In the genomic region with DNA sequence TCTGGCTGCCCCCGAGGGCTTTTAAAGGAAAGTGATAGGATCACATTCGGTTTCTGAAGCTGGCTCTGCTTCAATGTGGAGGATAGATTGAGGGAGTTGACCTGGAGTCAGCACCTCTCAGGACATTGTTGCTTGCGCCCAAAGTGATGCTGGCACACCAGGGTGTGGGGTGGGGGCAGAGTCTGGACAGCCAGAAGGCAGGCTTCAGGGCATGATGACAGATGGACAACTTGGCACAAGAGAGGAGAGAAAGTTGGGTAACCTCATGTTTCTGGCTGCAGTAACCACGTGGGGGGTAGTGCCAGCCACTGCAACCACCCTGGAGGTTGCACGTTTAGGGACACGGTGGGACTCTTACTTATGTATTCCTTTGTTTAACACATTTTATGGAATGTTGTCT, we compare ENCODE assay signal across 1 cellular context.
TF ChIP-seq lines count a peak whose summit lies in the region.

No MANE protein-coding gene starts in this region.

TF ChIP-seq in HepG2, 621 proteins besides CTCF, POLR2A, EP300 and RAD21 (continued from another document):
- TF ChIP-seq, protein P1, sequence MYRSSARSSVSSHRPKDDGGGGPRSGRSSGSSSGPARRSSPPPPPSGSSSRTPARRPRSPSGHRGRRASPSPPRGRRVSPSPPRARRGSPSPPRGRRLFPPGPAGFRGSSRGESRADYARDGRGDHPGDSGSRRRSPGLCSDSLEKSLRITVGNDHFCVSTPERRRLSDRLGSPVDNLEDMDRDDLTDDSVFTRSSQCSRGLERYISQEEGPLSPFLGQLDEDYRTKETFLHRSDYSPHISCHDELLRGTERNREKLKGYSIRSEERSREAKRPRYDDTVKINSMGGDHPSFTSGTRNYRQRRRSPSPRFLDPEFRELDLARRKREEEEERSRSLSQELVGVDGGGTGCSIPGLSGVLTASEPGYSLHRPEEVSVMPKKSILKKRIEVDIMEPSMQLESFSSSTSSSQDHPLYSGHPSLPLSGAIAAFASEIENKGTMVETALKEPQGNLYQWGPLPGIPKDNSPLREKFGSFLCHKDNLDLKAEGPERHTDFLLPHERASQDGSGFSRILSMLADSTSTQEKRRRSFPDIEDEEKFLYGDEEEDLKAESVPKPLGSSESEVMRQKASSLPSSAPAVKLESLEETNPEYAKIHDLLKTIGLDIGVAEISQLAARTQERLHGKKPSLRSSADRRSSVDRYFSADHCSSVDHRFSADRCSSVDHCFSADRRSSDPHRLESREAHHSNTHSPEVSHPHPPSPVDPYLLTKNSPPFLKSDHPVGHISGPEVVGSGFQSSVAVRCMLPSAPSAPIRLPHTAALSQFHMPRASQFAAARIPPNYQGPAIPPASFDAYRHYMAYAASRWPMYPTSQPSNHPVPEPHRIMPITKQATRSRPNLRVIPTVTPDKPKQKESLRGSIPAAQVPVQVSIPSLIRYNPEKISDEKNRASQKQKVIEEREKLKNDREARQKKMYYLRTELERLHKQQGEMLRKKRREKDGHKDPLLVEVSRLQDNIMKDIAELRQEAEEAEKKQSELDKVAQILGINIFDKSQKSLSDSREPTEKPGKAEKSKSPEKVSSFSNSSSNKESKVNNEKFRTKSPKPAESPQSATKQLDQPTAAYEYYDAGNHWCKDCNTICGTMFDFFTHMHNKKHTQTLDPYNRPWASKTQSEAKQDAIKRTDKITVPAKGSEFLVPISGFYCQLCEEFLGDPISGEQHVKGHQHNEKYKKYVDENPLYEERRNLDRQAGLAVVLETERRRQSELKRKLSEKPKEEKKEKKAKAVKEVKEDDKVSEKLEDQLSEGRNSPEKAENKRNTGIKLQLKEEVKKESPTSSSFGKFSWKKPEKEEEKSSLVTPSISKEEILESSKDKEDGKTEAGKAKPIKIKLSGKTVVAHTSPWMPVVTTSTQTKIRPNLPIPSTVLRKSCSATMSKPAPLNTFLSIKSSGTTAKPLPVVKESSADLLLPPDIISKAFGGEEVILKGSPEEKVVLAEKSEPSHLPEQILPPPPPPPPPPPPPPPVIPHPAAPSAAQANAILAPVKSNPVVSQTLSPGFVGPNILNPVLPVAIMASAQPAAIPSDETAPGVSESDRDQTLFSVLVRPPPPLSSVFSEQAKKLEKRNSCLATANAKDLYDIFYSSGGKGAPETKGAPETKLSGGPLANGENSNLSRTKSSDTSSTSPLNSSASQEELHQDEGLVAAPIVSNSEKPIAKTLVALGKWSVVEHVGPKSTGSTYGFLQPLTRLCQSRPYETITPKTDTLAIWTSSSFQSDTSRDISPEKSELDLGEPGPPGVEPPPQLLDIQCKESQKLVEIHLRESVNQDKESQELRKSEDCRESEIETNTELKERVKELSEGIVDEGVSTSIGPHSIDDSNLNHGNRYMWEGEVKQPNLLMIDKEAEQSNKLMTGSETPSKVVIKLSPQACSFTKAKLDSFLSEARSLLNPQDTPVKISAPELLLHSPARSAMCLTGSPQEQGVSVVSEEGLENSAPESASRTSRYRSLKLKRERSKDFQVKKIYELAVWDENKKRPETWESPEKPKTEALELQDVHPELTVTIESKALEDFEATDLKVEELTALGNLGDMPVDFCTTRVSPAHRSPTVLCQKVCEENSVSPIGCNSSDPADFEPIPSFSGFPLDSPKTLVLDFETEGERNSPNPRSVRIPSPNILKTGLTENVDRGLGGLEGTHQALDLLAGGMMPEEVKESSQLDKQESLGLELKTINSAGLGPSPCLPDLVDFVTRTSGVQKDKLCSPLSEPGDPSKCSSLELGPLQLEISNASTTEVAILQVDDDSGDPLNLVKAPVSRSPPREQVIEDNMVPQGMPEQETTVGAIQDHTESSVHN (CRISPR knock-in tag; IDR thresholded peaks at IDR 0.05), result no peak
